17 cellular contexts compared by ENCODE assay signal in the genomic region with DNA sequence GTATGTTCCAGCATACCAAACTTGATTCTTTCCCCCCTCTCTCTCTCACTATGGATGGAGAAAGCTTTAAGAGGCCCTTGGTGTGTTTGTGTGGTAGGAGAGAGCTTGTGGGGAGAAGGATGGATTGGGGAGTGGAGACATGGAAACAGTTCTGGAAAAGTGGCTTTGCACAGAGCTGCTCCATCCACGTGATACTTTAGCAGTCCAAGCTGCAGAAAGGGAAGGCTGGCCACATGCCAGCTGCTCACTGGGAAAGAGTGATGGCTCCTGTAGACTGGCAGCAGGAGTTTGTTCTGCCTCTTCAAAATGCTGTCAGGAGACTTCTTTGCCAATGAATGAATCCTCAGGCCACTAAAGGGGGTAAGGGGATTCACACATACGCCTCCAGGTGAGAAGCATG. TPM values are rescaled to one million over a fixed set of nuclear protein-coding genes. Genes with fewer than 3 reads are reported as not detected.
A peak's percentile ranks its signal among the peaks of the same experiment; 100 is the strongest.
DNase-seq lines count a peak whose midpoint lies in the region; ATAC-seq, FAIRE-seq and TF ChIP-seq lines count a peak whose summit lies in the region.
"Had no signal": no experiment of that assay in that cellular context is flagged by ENCODE, and none has a peak within 500 bp of the region (broad histone marks: within the 10 kb centered on the region; RNA-seq: fewer than 3 reads in every experiment).

No MANE protein-coding gene starts in this region.

- H3K4me1 Mint-ChIP-seq in activated naive CD8-positive, alpha-beta T cell treated with anti-CD3 and anti-CD28 coated beads for 36 hours: no peaks in the 10 kb centered on the region
- no peaks in the 10 kb centered on the region for H3K4me1 Mint-ChIP-seq in stimulated activated memory B cell treated with anti-CD40 and anti-IgM and Interleukin-4, amounts not matched to agents 10 μg/mL and 1 μg/mL and 100 μg/mL, for 72 hours

- FAIRE-seq in K562 (lab: Jason Lieb, UNC): no peak

- H3K27me3 Mint-ChIP-seq in activated naive CD8-positive, alpha-beta T cell treated with anti-CD3 and anti-CD28 coated beads for 36 hours: no peaks in the 10 kb centered on the region
- no peaks in the 10 kb centered on the region for H3K27me3 Mint-ChIP-seq in stimulated activated memory B cell treated with anti-CD40 and anti-IgM and Interleukin-4, amounts not matched to agents 10 μg/mL and 1 μg/mL and 100 μg/mL, for 72 hours
- H3K27me3 Mint-ChIP-seq: activated naive CD8-positive, alpha-beta T cell treated with anti-CD3 and anti-CD28 coated beads, Interleukin-2, amount 50 U/mL, for 24 hours; dendritic cell treated with granulocyte-macrophage colony-stimulating factor and Interleukin-4, amounts not matched to agents 40 ng/mL and 50 ng/mL, for 4 days; IgD-negative memory B cell had no signal

- in situ Hi-C loops in K562 (cut with MboI): loop anchor here (25.0 kb wide), 1 partner anchor 1100 kb away; no protein-coding TSS in a partner anchor

- H3K27me3 ChIP-seq in BE2C (no peaks in the 10 kb centered on the region), K562 (ENCODE audit: control insufficient read depth in 2 of 2, insufficient read depth in 2 of 2, low read length in 2 of 2) (peaks cover 0 to 4% of the 10 kb centered on the region in 2 experiments; a peak in 1 of 5 replicates)

- no peaks in the 10 kb centered on the region for H3K9me3 Mint-ChIP-seq in activated naive CD8-positive, alpha-beta T cell treated with anti-CD3 and anti-CD28 coated beads for 36 hours
- H3K9me3 Mint-ChIP-seq in stimulated activated memory B cell treated with anti-CD40 and anti-IgM and Interleukin-4, amounts not matched to agents 10 μg/mL and 1 μg/mL and 100 μg/mL, for 72 hours: no peaks in the 10 kb centered on the region
- H3K9me3 Mint-ChIP-seq: activated naive CD8-positive, alpha-beta T cell treated with anti-CD3 and anti-CD28 coated beads, Interleukin-2, amount 50 U/mL, for 24 hours; dendritic cell treated with granulocyte-macrophage colony-stimulating factor and Interleukin-4, amounts not matched to agents 40 ng/mL and 50 ng/mL, for 4 days; IgD-negative memory B cell had no signal

- H4K20me1 ChIP-seq in K562 (replicated peaks; ENCODE audit: control insufficient read depth, insufficient read depth, low read length): no peaks in the 10 kb centered on the region

- H3K36me3 Mint-ChIP-seq in activated naive CD8-positive, alpha-beta T cell treated with anti-CD3 and anti-CD28 coated beads for 36 hours: no peaks in the 10 kb centered on the region
- no peaks in the 10 kb centered on the region for H3K36me3 Mint-ChIP-seq in stimulated activated memory B cell treated with anti-CD40 and anti-IgM and Interleukin-4, amounts not matched to agents 10 μg/mL and 1 μg/mL and 100 μg/mL, for 72 hours

- no peaks in the 10 kb centered on the region for H3K79me2 ChIP-seq in K562 (ENCODE audit: control insufficient read depth, insufficient read depth, low read length)

- no TSS peak for BruUV-seq in K562 (replicated peaks; lab: Mats Ljungman, UMichigan)

- CTCF ChIA-PET in K562 (lab: Yijun Ruan, JAX; ENCODE audit: low intra/inter-chr PET ratio): no interaction called here

- no peak for TF ChIP-seq RAD21 in K562 (CRISPR knock-in tag; conservative IDR thresholded peaks at IDR 0.05 in 1 of 2, IDR thresholded peaks at IDR 0.05 in 1 of 2)

- no peak overlapping the region for H2AFZ ChIP-seq in K562 (ENCODE audit: low read depth, low read length)

- no peak overlapping the region for H3K27ac Mint-ChIP-seq in activated naive CD8-positive, alpha-beta T cell treated with anti-CD3 and anti-CD28 coated beads for 36 hours
- H3K27ac Mint-ChIP-seq in stimulated activated memory B cell treated with anti-CD40 and anti-IgM and Interleukin-4, amounts not matched to agents 10 μg/mL and 1 μg/mL and 100 μg/mL, for 72 hours: no peak overlapping the region
- H3K27ac Mint-ChIP-seq: activated naive CD8-positive, alpha-beta T cell treated with anti-CD3 and anti-CD28 coated beads, Interleukin-2, amount 50 U/mL, for 24 hours; dendritic cell treated with granulocyte-macrophage colony-stimulating factor and Interleukin-4, amounts not matched to agents 40 ng/mL and 50 ng/mL, for 4 days; IgD-negative memory B cell had no signal

- H3K4me3 Mint-ChIP-seq in activated naive CD8-positive, alpha-beta T cell treated with anti-CD3 and anti-CD28 coated beads for 36 hours: no peak overlapping the region
- H3K4me3 Mint-ChIP-seq in stimulated activated memory B cell treated with anti-CD40 and anti-IgM and Interleukin-4, amounts not matched to agents 10 μg/mL and 1 μg/mL and 100 μg/mL, for 72 hours: no peak overlapping the region
- H3K4me3 Mint-ChIP-seq: activated naive CD8-positive, alpha-beta T cell treated with anti-CD3 and anti-CD28 coated beads, Interleukin-2, amount 50 U/mL, for 24 hours; dendritic cell treated with granulocyte-macrophage colony-stimulating factor and Interleukin-4, amounts not matched to agents 40 ng/mL and 50 ng/mL, for 4 days; IgD-negative memory B cell had no signal

- WGBS in K562 (ENCODE audit: insufficient coverage, low coverage, missing lambda C conversion rate): 16% methylated on average over 2 of the region's 2 CpGs

- H3K9ac ChIP-seq in K562 (ENCODE audit: insufficient read depth in 1 of 2, low read depth in 2 of 2, low read length in 2 of 2): no peak overlapping the region

- no peaks in the 10 kb centered on the region; the same call in 1 of the 2 replicates for H3K36me3 ChIP-seq in BE2C
- no peaks in the 10 kb centered on the region for H3K36me3 ChIP-seq in K562 (ENCODE audit: control insufficient read depth, insufficient read depth, low read length)

- no peak overlapping the region for H3K4me2 ChIP-seq in K562 (ENCODE audit: insufficient read depth, low read length)

- no peaks in the 10 kb centered on the region for H3K9me1 ChIP-seq in K562 (ENCODE audit: control insufficient read depth, insufficient read depth, low read length)

- TF ChIP-seq POLR2A in K562 (conservative IDR thresholded peaks at IDR 0.05): no peak

- H3K9me3 ChIP-seq in BE2C (no peaks in the 10 kb centered on the region), K562 (replicated peaks; ENCODE audit: control insufficient read depth, insufficient read depth, low read depth, low read length) (no peaks in the 10 kb centered on the region)

- ATAC-seq in K562 (no peak), GM18909 (IDR thresholded peaks at IDR 0.05; ENCODE audit: poor library complexity, unreplicated experiment) (no peak), HG03460 (IDR thresholded peaks at IDR 0.05; ENCODE audit: unreplicated experiment) (no peak)
- no peak for ATAC-seq in stimulated activated memory B cell treated with anti-CD40 and anti-IgM and Interleukin-4, amounts not matched to agents 10 μg/mL and 1 μg/mL and 100 μg/mL, for 72 hours

- DNase-seq in BE2C (peak; percentile 54), LHCN-M2 (ENCODE audit: low read depth) (peak; percentile 19), K562 (ENCODE audit: extremely low read depth in 1 of 4, low spot score in 3 of 4) (no peak), iris pigment epithelial cell (ENCODE audit: low read depth) (peak; percentile 4)
- no peak for DNase-seq in activated naive CD8-positive, alpha-beta T cell treated with anti-CD3 and anti-CD28 coated beads for 36 hours
- DNase-seq: activated CD4-positive, alpha-beta T cell treated with anti-CD3 and anti-CD28 coated beads for 1 hour; activated naive CD8-positive, alpha-beta T cell treated with anti-CD3 and anti-CD28 coated beads, Interleukin-2, amount 50 U/mL, for 24 hours; activated T-cell treated with anti-CD3 and anti-CD28 coated beads for 4 hours; NCI-H1694 treated with DMSO at 0.1 percent for 48 hours; retina; stimulated activated CD4-positive, alpha-beta T cell treated with anti-CD3 and anti-CD28 coated beads, Interleukin-4, amount 100 ng/mL, for 1 hour; T-helper 1 cell had no signal

- no peak for TF ChIP-seq EP300 in K562 (IDR thresholded peaks at IDR 0.05; ENCODE audit: low read length)

- POLR2A ChIA-PET in K562 (lab: Yijun Ruan, JAX): no interaction called here

- H3K27ac ChIP-seq in K562 (ENCODE audit: extremely low read depth, low read depth, low read length): no peak overlapping the region

- no peak for TF ChIP-seq CTCF in BE2C (IDR thresholded peaks at IDR 0.05; ENCODE audit: low read depth, low read length)
- TF ChIP-seq CTCF in K562 (IDR thresholded peaks at IDR 0.05 in 2 of 3, conservative IDR thresholded peaks at IDR 0.05 in 1 of 3; ENCODE audit: insufficient read depth in 2 of 3, low read depth in 1 of 3, low read length in 3 of 3): no peak

- H3K4me3 ChIP-seq in BE2C (ENCODE audit: low read depth, low read length) (no peak overlapping the region), K562 (no peak overlapping the region)

- intact Hi-C loops in K562 (cut with micrococcal nuclease): no loop called here

- H3K4me1 ChIP-seq in BE2C: no peaks in the 10 kb centered on the region; the same call in 1 of the 2 replicates
- no peaks in the 10 kb centered on the region for H3K4me1 ChIP-seq in K562 (replicated peaks in 1 of 2; ENCODE audit: control insufficient read depth in 2 of 2, insufficient read depth in 2 of 2, low read length in 2 of 2)

TF ChIP-seq in K562, 482 proteins besides CTCF, POLR2A, EP300 and RAD21:
- TF ChIP-seq NFIC (IDR thresholded peaks at IDR 0.05) (peak; percentile 61), ZNF212 (CRISPR knock-in tag; IDR thresholded peaks at IDR 0.05) (no peak), RAD51 (IDR thresholded peaks at IDR 0.05; ENCODE audit: borderline replicate concordance, low read depth) (no peak)

RNA-seq across cellular contexts. Expression of gene SEC24B, which starts 21.7 kb away (rescaled TPM):
- polyA plus RNA-seq in BE2C (2012; ENCODE audit: insufficient read depth, insufficient read length, low read depth): 13.4 TPM
- total RNA-seq in LHCN-M2 (2014; rRNA removed) (19.2 and 25.6 TPM in 2 replicates), K562 (2014; rRNA removed) (7.0 and 8.8 TPM in 2 replicates), K562 (2014; rRNA removed; fragmentation: Illumina TruSeq; extraction: Trizol) (17.1 and 19.6 TPM in 2 replicates), K562 (2015; rRNA removed; fragmentation: Illumina TruSeq; extraction: Trizol) (20.5 and 21.9 TPM in 2 replicates), K562 (2021) (21.9 and 22.2 TPM in 2 replicates)
- polyA plus RNA-seq in LHCN-M2 (2012): 11.3 TPM
- total RNA-seq in K562 (2011; cell fraction: chromatin; rRNA removed; ENCODE audit: low replicate concordance): 44.6 and 69.7 TPM in 2 replicates
- 20.8 and 24.6 TPM in 2 replicates for total RNA-seq in K562 (2011; cell fraction: nucleolus; rRNA removed)
- 30.9 and 31.2 TPM in 2 replicates for total RNA-seq in K562 (2011; cell fraction: nucleoplasm; rRNA removed)
- polyA plus RNA-seq in K562 (2011; rRNA removed) (46.4 and 50.3 TPM in 2 replicates), K562 (2014; fragmentation: Illumina TruSeq; extraction: Trizol) (24.3 and 27.4 TPM in 2 replicates), K562 (2014; fragmentation: Nextera tagmentation; extraction: Ambion mirVana) (1 to 10 TPM; 6.3 to 8.1 TPM), K562 (2014; rRNA removed) (15.2 and 20.1 TPM in 2 replicates)
- 41.4 and 53.6 TPM in 2 replicates for polyA plus RNA-seq in K562 (2011; cell fraction: cytosol; rRNA removed)
- polyA plus RNA-seq in K562 (2011; cell fraction: nucleus; rRNA removed): 40.6 and 52.7 TPM in 2 replicates
- 15.9 and 16.5 TPM in 2 replicates for polyA plus RNA-seq in K562 (2012)
- polyA minus RNA-seq in K562 (2011; rRNA and poly(A)+ RNA removed): 112 and 115 TPM in 2 replicates
- polyA minus RNA-seq in K562 (2011; cell fraction: cytosol; rRNA and poly(A)+ RNA removed): 24.7 and 31.1 TPM in 2 replicates
- 26.4 and 48.2 TPM in 2 replicates for polyA minus RNA-seq in K562 (2011; cell fraction: nucleus; rRNA and poly(A)+ RNA removed)
- total RNA-seq in activated naive CD8-positive, alpha-beta T cell treated with anti-CD3 and anti-CD28 coated beads for 36 hours: 10 to 100 TPM; 22.9 to 23.9 TPM

Comparison
In these comparisons a context has a peak if more than half of its experiments do, and no peak if none do; other contexts are left out.
1. DNase-seq: peak in BE2C (single experiment), LHCN-M2 (single experiment) and iris pigment epithelial cell (single experiment); none in K562 (0 of 4) and activated naive CD8-positive, alpha-beta T cell treated with anti-CD3 and anti-CD28 coated beads for 36 hours (single experiment).